7 cellular contexts compared by ENCODE assay signal in genomic region chr11:76236092-76237026, GRCh38. TPM values are rescaled to one million over a fixed set of nuclear protein-coding genes. Genes with fewer than 3 reads are reported as not detected.
DNase-seq lines count a peak whose midpoint lies in the region; ATAC-seq and TF ChIP-seq lines count a peak whose summit lies in the region.

No MANE protein-coding gene starts in this region.

- intact Hi-C loops in activated T-helper 2 cell treated with anti-CD3 and anti-CD28 coated beads, Interferon-gamma antibody, Interleukin-2, Interleukin-4, amounts not matched to agents 10 μg/mL and 5 μg/mL and 100 μg/mL, durations not matched to agents 14 hours and 24 hours and 36 hours (cut with micrococcal nuclease) = loop anchor here (5.0 to 10.0 kb wide), 4 partner anchors 51 to 548 kb away; partner anchors contain the start of genes LRRC32, TSKU and UVRAG
- intact Hi-C loops in transverse colon (cut with DNase I; ENCODE audit: low total_unique reads) = no loop called here

- H3K36me3 ChIP-seq in transverse colon = no peaks in the 10 kb centered on the region

- ATAC-seq in GM18498 (IDR thresholded peaks at IDR 0.05; ENCODE audit: unreplicated experiment) (peak; percentile 24), HG03039 (IDR thresholded peaks at IDR 0.05; ENCODE audit: unreplicated experiment) (peak; percentile 12)

- 7 to 13% methylated on average over 3 to 44 of the region's 44 CpGs for WGBS in transverse colon (ENCODE audit: low coverage in 1 of 2), 2 donors

- peak overlapping the region; percentile 89 for H3K4me3 Mint-ChIP-seq in activated T-helper 2 cell treated with anti-CD3 and anti-CD28 coated beads, Interferon-gamma antibody, Interleukin-2, Interleukin-4, amounts not matched to agents 10 μg/mL and 5 μg/mL and 100 μg/mL, durations not matched to agents 14 hours and 24 hours and 36 hours (ENCODE audit: low read depth)
- H3K4me3 Mint-ChIP-seq in neural crest cell = peak overlapping the region; percentile 92

- in situ Hi-C loops in transverse colon (cut with MboI; ENCODE audit: low pct_ligation_motif_present in 1 of 4, low pct_unique_long_range_greater_than_20kb in 1 of 4, low sequenced_read_pairs in 3 of 4) = no loop called here

- H3K27ac ChIP-seq in transverse colon = peak overlapping the region; percentile 82 to 93 (median 85)

- H3K4me3 ChIP-seq in transverse colon = peak overlapping the region; percentile 46 to 84 (median 68)

- no peak for TF ChIP-seq CTCF in neural crest cell (conservative IDR thresholded peaks at IDR 0.05)
- no peak for TF ChIP-seq CTCF in transverse colon (IDR thresholded peaks at IDR 0.05)

- no peaks in the 10 kb centered on the region for H3K36me3 Mint-ChIP-seq in activated T-helper 2 cell treated with anti-CD3 and anti-CD28 coated beads, Interferon-gamma antibody, Interleukin-2, Interleukin-4, amounts not matched to agents 10 μg/mL and 5 μg/mL and 100 μg/mL, durations not matched to agents 14 hours and 24 hours and 36 hours (ENCODE audit: low read depth)
- H3K36me3 Mint-ChIP-seq in neural crest cell (ENCODE audit: low read depth) = peaks cover 3% of the 10 kb centered on the region

- H3K27me3 ChIP-seq in transverse colon = no peaks in the 10 kb centered on the region

- H3K27me3 Mint-ChIP-seq in activated T-helper 2 cell treated with anti-CD3 and anti-CD28 coated beads, Interferon-gamma antibody, Interleukin-2, Interleukin-4, amounts not matched to agents 10 μg/mL and 5 μg/mL and 100 μg/mL, durations not matched to agents 14 hours and 24 hours and 36 hours (ENCODE audit: low read depth) = peaks cover 16% of the 10 kb centered on the region
- peaks cover 26% of the 10 kb centered on the region for H3K27me3 Mint-ChIP-seq in neural crest cell (ENCODE audit: low read depth)

- H3K9me3 Mint-ChIP-seq in activated T-helper 2 cell treated with anti-CD3 and anti-CD28 coated beads, Interferon-gamma antibody, Interleukin-2, Interleukin-4, amounts not matched to agents 10 μg/mL and 5 μg/mL and 100 μg/mL, durations not matched to agents 14 hours and 24 hours and 36 hours = no peaks in the 10 kb centered on the region
- no peaks in the 10 kb centered on the region for H3K9me3 Mint-ChIP-seq in neural crest cell

- H3K4me1 ChIP-seq in transverse colon = peaks cover 4 to 26% (median 12%) of the 10 kb centered on the region in 4 donors

- peak overlapping the region; percentile 90 for H3K27ac Mint-ChIP-seq in activated T-helper 2 cell treated with anti-CD3 and anti-CD28 coated beads, Interferon-gamma antibody, Interleukin-2, Interleukin-4, amounts not matched to agents 10 μg/mL and 5 μg/mL and 100 μg/mL, durations not matched to agents 14 hours and 24 hours and 36 hours
- peak overlapping the region; percentile 36 for H3K27ac Mint-ChIP-seq in neural crest cell (ENCODE audit: unreplicated experiment)

- H3K9me3 ChIP-seq in transverse colon = no peaks in the 10 kb centered on the region

- TF ChIP-seq EP300 in transverse colon (IDR thresholded peaks at IDR 0.05; ENCODE audit: low read depth) = no peak

- H3K4me1 Mint-ChIP-seq in activated T-helper 2 cell treated with anti-CD3 and anti-CD28 coated beads, Interferon-gamma antibody, Interleukin-2, Interleukin-4, amounts not matched to agents 10 μg/mL and 5 μg/mL and 100 μg/mL, durations not matched to agents 14 hours and 24 hours and 36 hours (ENCODE audit: low read depth) = peaks cover 40% of the 10 kb centered on the region
- H3K4me1 Mint-ChIP-seq in neural crest cell = peaks cover 21% of the 10 kb centered on the region

- TF ChIP-seq POLR2A in transverse colon (IDR thresholded peaks at IDR 0.05) = no peak

- DNase-seq in NCI-H82 (lab: John Stamatoyannopoulos, UW) (peak; percentile 82), fibroblast of the conjunctiva (ENCODE audit: low read depth) (peak; percentile 22), neural crest cell (ENCODE audit: low read depth, low spot score) (no peak), transverse colon (peak; percentile 63)
- DNase-seq in activated T-helper 2 cell treated with anti-CD3 and anti-CD28 coated beads, Interferon-gamma antibody, Interleukin-2, Interleukin-4, amounts not matched to agents 10 μg/mL and 5 μg/mL and 100 μg/mL, durations not matched to agents 14 hours and 24 hours and 36 hours (ENCODE audit: low spot score) = no peak

RNA-seq across cellular contexts. Expression of gene WNT11, which starts 30.1 kb away (rescaled TPM):
- total RNA-seq in activated T-helper 2 cell treated with anti-CD3 and anti-CD28 coated beads, Interferon-gamma antibody, Interleukin-2, Interleukin-4, amounts not matched to agents 10 μg/mL and 5 μg/mL and 100 μg/mL, durations not matched to agents 14 hours and 24 hours and 36 hours = 0.91 TPM in 1 of 2 replicates, not detected in the other
- total RNA-seq in neural crest cell = 0.16 and 0.19 TPM in 2 replicates
- 10 to 100 TPM in 2 of 4 donors, 1 to 10 TPM in 2; 2.4 to 14.6 (median 9.9) TPM for total RNA-seq in transverse colon

Comparison
In these comparisons a context has a peak if more than half of its experiments do, and no peak if none do; other contexts are left out.
1. DNase-seq: peak in NCI-H82 (single experiment), fibroblast of the conjunctiva (single experiment) and transverse colon (single experiment); none in activated T-helper 2 cell treated with anti-CD3 and anti-CD28 coated beads, Interferon-gamma antibody, Interleukin-2, Interleukin-4, amounts not matched to agents 10 μg/mL and 5 μg/mL and 100 μg/mL, durations not matched to agents 14 hours and 24 hours and 36 hours (single experiment) and neural crest cell (single experiment).